Comparison of ENCODE assay signal across 17 cellular contexts in genomic region chr3:137174514-137174913, GRCh38.
A peak's percentile ranks its signal among the peaks of the same experiment; 100 is the strongest.
DNase-seq lines count a peak whose midpoint lies in the region; ATAC-seq, FAIRE-seq and TF ChIP-seq lines count a peak whose summit lies in the region.
"Had no signal": no experiment of that assay in that cellular context is flagged by ENCODE, and none has a peak within 500 bp of the region (broad histone marks: within the 10 kb centered on the region; RNA-seq: fewer than 3 reads in every experiment).

No MANE protein-coding gene starts in this region.

- H2AFZ ChIP-seq in MM.1S (ENCODE audit: low read length) = no peak overlapping the region
- H2AFZ ChIP-seq in GM12878 (ENCODE audit: control insufficient read depth, low read depth, low read length) = no peak overlapping the region
- H2AFZ ChIP-seq: GM23248 had no signal

- H3K27ac ChIP-seq in MM.1S (ENCODE audit: low read length) = peak overlapping the region; percentile 15; the same call in 1 of the 2 replicates
- no peak overlapping the region for H3K27ac ChIP-seq in GM12878 (ENCODE audit: control insufficient read depth, insufficient read depth)
- H3K27ac ChIP-seq in endodermal cell (ENCODE audit: low read depth, low read length) = no peak overlapping the region
- no peak overlapping the region for H3K27ac ChIP-seq in heart left ventricle
- H3K27ac ChIP-seq: BLaER1 treated with 17β-estradiol and CSF1 and Interleukin-3, amounts not matched to agents 10 nM and 100 nM; GM23248 had no signal

- H4K20me1 ChIP-seq in MM.1S (ENCODE audit: insufficient read depth, low read length) (no peaks in the 10 kb centered on the region), GM12878 (ENCODE audit: control insufficient read depth, insufficient read depth) (no peaks in the 10 kb centered on the region)
- H4K20me1 ChIP-seq: BLaER1 treated with 17β-estradiol and CSF1 and Interleukin-3, amounts not matched to agents 10 nM and 100 nM had no signal

- H3F3A ChIP-seq in MM.1S (ENCODE audit: insufficient read depth, low read length) = no peaks in the 10 kb centered on the region

- peak; percentile 30; the same call in 1 of the 3 replicates for ATAC-seq in GM12878
- ATAC-seq in heart left ventricle = no peak
- no peak for ATAC-seq in left cardiac atrium
- ATAC-seq: CD8-positive, alpha-beta T cell; HCT116 had no signal

- H3K27me3 ChIP-seq in MM.1S (replicated peaks; ENCODE audit: insufficient read depth, low read length) (no peaks in the 10 kb centered on the region), GM12878 (replicated peaks in 1 of 2; ENCODE audit: control insufficient read depth in 2 of 2, insufficient read depth in 2 of 2, low read length in 1 of 2) (no peaks in the 10 kb centered on the region), endodermal cell (ENCODE audit: control insufficient read depth, insufficient read depth, low read length, poor library complexity, severe bottlenecking) (no peaks in the 10 kb centered on the region), heart left ventricle (no peaks in the 10 kb centered on the region)
- H3K27me3 ChIP-seq: BLaER1 treated with 17β-estradiol and CSF1 and Interleukin-3, amounts not matched to agents 10 nM and 100 nM had no signal

- no peak overlapping the region for H3K27ac Mint-ChIP-seq in endodermal cell
- H3K27ac Mint-ChIP-seq: B cell; CD8-positive, alpha-beta T cell had no signal

- H3K36me3 ChIP-seq in MM.1S (replicated peaks; ENCODE audit: insufficient read depth, low read length) = no peaks in the 10 kb centered on the region
- no peaks in the 10 kb centered on the region for H3K36me3 ChIP-seq in GM12878 (ENCODE audit: control insufficient read depth in 2 of 2, insufficient read depth in 2 of 2, low read length in 1 of 2)
- no peaks in the 10 kb centered on the region for H3K36me3 ChIP-seq in endodermal cell (ENCODE audit: control insufficient read depth, insufficient read depth, low read length)
- no peaks in the 10 kb centered on the region for H3K36me3 ChIP-seq in heart left ventricle
- H3K36me3 ChIP-seq: BLaER1 treated with 17β-estradiol and CSF1 and Interleukin-3, amounts not matched to agents 10 nM and 100 nM had no signal

- intact Hi-C loops in GM12878 (cut with micrococcal nuclease; ENCODE audit: unreplicated experiment) = no loop called here
- intact Hi-C loops in heart left ventricle (cut with DNase I) = no loop called here
- intact Hi-C loops in left cardiac atrium (cut with DNase I) = no loop called here

- RAD21 ChIA-PET in GM12878 (lab: Charles Lee; ENCODE audit: unreplicated experiment) = no interaction called here

- no peak for FAIRE-seq in GM12878 (lab: Jason Lieb, UNC)
- FAIRE-seq: GM12892, GM18507 had no signal

- H3K4me3 Mint-ChIP-seq in endodermal cell = no peak overlapping the region
- H3K4me3 Mint-ChIP-seq: B cell; CD8-positive, alpha-beta T cell had no signal

- TF ChIP-seq CTCF in MM.1S (IDR thresholded peaks at IDR 0.05; ENCODE audit: low read length) (no peak), GM12878 (IDR thresholded peaks at IDR 0.05 in 2 of 3, conservative IDR thresholded peaks at IDR 0.05 in 1 of 3; ENCODE audit: control insufficient read depth in 2 of 3, extremely low read depth in 1 of 3, insufficient read depth in 1 of 3, low read depth in 3 of 3, low read length in 3 of 3) (no peak), endodermal cell (conservative IDR thresholded peaks at IDR 0.05) (peak; percentile 32), heart left ventricle (IDR thresholded peaks at IDR 0.05) (no peak)

- TF ChIP-seq POLR2A in GM12878 (IDR thresholded peaks at IDR 0.05; ENCODE audit: low read depth, low read length) (no peak), heart left ventricle (IDR thresholded peaks at IDR 0.05) (no peak)

- H3K4me1 Mint-ChIP-seq in endodermal cell = peaks cover 3% of the 10 kb centered on the region
- H3K4me1 Mint-ChIP-seq: B cell had no signal

- POLR2A ChIA-PET in GM12878 (lab: Charles Lee) = no interaction called here

- H3K4me2 ChIP-seq in MM.1S (ENCODE audit: low read depth, low read length) (peak overlapping the region; percentile 32; the same call in 1 of the 2 replicates), GM12878 (ENCODE audit: control insufficient read depth, insufficient read depth) (no peak overlapping the region)
- H3K4me2 ChIP-seq: BLaER1 treated with 17β-estradiol and CSF1 and Interleukin-3, amounts not matched to agents 10 nM and 100 nM had no signal

- DNase-seq in G401 (ENCODE audit: low spot score) (peak; percentile 52), MM.1S (no peak), GM12878 (ENCODE audit: low read depth, low spot score) (no peak), endodermal cell (no peak), heart left ventricle (no peak), SKM-1 treated with dmso at 0.1 percent for 144 hours (lab: John Stamatoyannopoulos, UW; ENCODE audit: unreplicated experiment) (no peak), left cardiac atrium (no peak)
- DNase-seq: Calu3; CD8-positive, alpha-beta T cell; DMS79 treated with DMSO at 0.1 percent for 48 hours; GM23248; H7 had no signal

- no peak for TF ChIP-seq RAD21 in GM12878 (IDR thresholded peaks at IDR 0.05; ENCODE audit: insufficient read depth, low read depth, low read length)

- peaks cover 3% of the 10 kb centered on the region for H3K27me3 Mint-ChIP-seq in endodermal cell (ENCODE audit: insufficient read depth)

- no peaks in the 10 kb centered on the region for H3K36me3 Mint-ChIP-seq in endodermal cell (ENCODE audit: low read depth)
- H3K36me3 Mint-ChIP-seq: CD8-positive, alpha-beta T cell had no signal

- H3K9me2 ChIP-seq in MM.1S (replicated peaks; ENCODE audit: insufficient read depth, low read length) = no peaks in the 10 kb centered on the region

- no peak for TF ChIP-seq EP300 in GM12878 (IDR thresholded peaks at IDR 0.05; ENCODE audit: borderline replicate concordance in 1 of 2, control insufficient read depth in 1 of 2, low read depth in 2 of 2, low read length in 2 of 2)

- H3K4me3 ChIP-seq in MM.1S (ENCODE audit: low read length) (no peak overlapping the region), GM12878 (no peak overlapping the region), endodermal cell (ENCODE audit: low read length) (no peak overlapping the region), heart left ventricle (no peak overlapping the region)
- H3K4me3 ChIP-seq: BLaER1 treated with 17β-estradiol and CSF1 and Interleukin-3, amounts not matched to agents 10 nM and 100 nM; GM23248 had no signal

- BruUV-seq in GM12878 (replicated peaks; lab: Mats Ljungman, UMichigan) = no TSS peak

- CTCF ChIA-PET in GM12878 (lab: Yijun Ruan, JAX) = interaction anchor here (2.7 kb wide), 1 partner anchor 13 kb away, joined by 12 read pairs; no protein-coding TSS in a partner anchor

- H3K9me3 Mint-ChIP-seq in endodermal cell = peaks cover 4% of the 10 kb centered on the region

- H3K9me3 ChIP-seq in MM.1S (replicated peaks; ENCODE audit: insufficient read depth, low read length) (no peaks in the 10 kb centered on the region), GM12878 (replicated peaks; ENCODE audit: control insufficient read depth, insufficient read depth, low read length) (no peaks in the 10 kb centered on the region), endodermal cell (ENCODE audit: control insufficient read depth, low read length) (no peaks in the 10 kb centered on the region), heart left ventricle (peaks cover 0 to under 1% (median 0%) of the 10 kb centered on the region in 12 donors)

- in situ Hi-C loops in G401 (cut with HindIII; ENCODE audit: low sequenced_read_pairs) (no loop called here), GM12878 (cut with MboI) (no loop called here)

- H3K4me1 ChIP-seq in MM.1S (ENCODE audit: low read length) (peaks cover 24% of the 10 kb centered on the region), GM12878 (ENCODE audit: control insufficient read depth, insufficient read depth, low read length) (peaks cover 9% of the 10 kb centered on the region), endodermal cell (ENCODE audit: control insufficient read depth, insufficient read depth, low read length) (no peaks in the 10 kb centered on the region), heart left ventricle (no peaks in the 10 kb centered on the region)
- H3K4me1 ChIP-seq: BLaER1 treated with 17β-estradiol and CSF1 and Interleukin-3, amounts not matched to agents 10 nM and 100 nM had no signal

- H3K9ac ChIP-seq in MM.1S (ENCODE audit: low read length) (no peak overlapping the region), GM12878 (ENCODE audit: control insufficient read depth, insufficient read depth, low read length) (no peak overlapping the region), endodermal cell (ENCODE audit: extremely low read depth, low read length, poor library complexity, severe bottlenecking) (no peak overlapping the region)
- H3K9ac ChIP-seq: BLaER1 treated with 17β-estradiol and CSF1 and Interleukin-3, amounts not matched to agents 10 nM and 100 nM; GM23248 had no signal

- SMC1A ChIA-PET in GM12878 (lab: Charles Lee; ENCODE audit: uncharacterized antibody, unreplicated experiment) = no interaction called here

- H3K79me2 ChIP-seq in MM.1S (ENCODE audit: low read length) (no peaks in the 10 kb centered on the region), GM12878 (ENCODE audit: control insufficient read depth, insufficient read depth, low read length) (no peaks in the 10 kb centered on the region)

- WGBS in GM12878 (ENCODE audit: insufficient coverage, insufficient replicate concordance, low lambda C conversion rate, missing lambda C conversion rate) = 34% methylated on average over 2 of the region's 2 CpGs
- 83 to 92% methylated on average over 1 to 2 of the region's 2 CpGs for WGBS in endodermal cell (ENCODE audit: insufficient coverage in 1 of 2, insufficient read length in 1 of 2), 2 experiments
- WGBS in heart left ventricle, 4 donors = 25 to 83% (median 73%) methylated on average over 2 of the region's 2 CpGs

TF ChIP-seq in GM12878, 131 proteins besides CTCF, POLR2A, EP300 and RAD21 (continues in another document):
- TF ChIP-seq NR2F1 (conservative IDR thresholded peaks at IDR 0.05) (no peak), SIX5 (IDR thresholded peaks at IDR 0.05; ENCODE audit: low read depth, low read length, severe bottlenecking) (no peak), SIN3A (IDR thresholded peaks at IDR 0.05; ENCODE audit: low read depth, low read length) (no peak)
